In the genomic region with DNA sequence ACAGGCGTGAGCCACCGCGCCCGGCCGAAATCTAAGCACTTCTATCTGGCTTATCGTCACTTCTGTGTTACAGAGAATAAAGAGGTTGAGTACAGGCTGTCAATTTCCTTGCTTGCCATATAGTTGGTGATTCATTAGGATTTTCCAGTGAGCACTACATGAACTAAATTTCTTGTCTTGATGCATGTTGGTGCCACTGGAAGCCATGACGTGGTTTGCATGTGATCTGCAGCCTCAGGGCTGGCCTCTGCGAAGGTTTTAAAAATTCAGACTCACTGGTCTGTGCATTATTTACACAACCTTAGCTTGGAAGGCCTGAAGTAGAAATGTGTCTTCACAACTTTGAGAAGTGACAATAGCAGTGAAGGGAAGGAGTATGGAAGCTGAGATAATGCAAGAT, we compare ENCODE assay signal across 23 cellular contexts.
A peak's percentile ranks its signal among the peaks of the same experiment; 100 is the strongest.
DNase-seq lines count a peak whose midpoint lies in the region; ATAC-seq, FAIRE-seq and TF ChIP-seq lines count a peak whose summit lies in the region.
"Had no signal": no experiment of that assay in that cellular context is flagged by ENCODE, and none has a peak within 500 bp of the region (broad histone marks: within the 10 kb centered on the region; RNA-seq: fewer than 3 reads in every experiment).

No MANE protein-coding gene starts in this region.

- H3K27me3 ChIP-seq in smooth muscle cell (ENCODE audit: low read depth), result no peaks in the 10 kb centered on the region
- H3K27me3 ChIP-seq: esophagus squamous epithelium, stomach, transverse colon had no signal

- no peak overlapping the region for H3K9ac ChIP-seq in smooth muscle cell (ENCODE audit: low read depth)

- H3K9me3 ChIP-seq in smooth muscle cell (replicated peaks; ENCODE audit: low read depth), result no peaks in the 10 kb centered on the region
- H3K9me3 ChIP-seq: esophagus squamous epithelium, stomach, transverse colon had no signal

- no peak for FAIRE-seq in RCC 7860 (lab: Jason Lieb, UNC)
- FAIRE-seq: A204.1 had no signal

- peaks cover 6% of the 10 kb centered on the region for H3F3A ChIP-seq in smooth muscle cell (ENCODE audit: low read depth)

- peaks cover 39% of the 10 kb centered on the region for H3K4me1 Mint-ChIP-seq in activated naive CD4-positive, alpha-beta T cell treated with anti-CD3 and anti-CD28 coated beads, Interleukin-2, amount 10 ng/mL, durations not matched to agents 7 days and 5 days
- peaks cover 34% of the 10 kb centered on the region for H3K4me1 Mint-ChIP-seq in dendritic cell treated with granulocyte-macrophage colony-stimulating factor and Interleukin-4, amounts not matched to agents 40 ng/mL and 50 ng/mL, for 4 days (ENCODE audit: low read depth)

- peaks cover 3% of the 10 kb centered on the region for H3K9me3 Mint-ChIP-seq in activated naive CD4-positive, alpha-beta T cell treated with anti-CD3 and anti-CD28 coated beads, Interleukin-2, amount 10 ng/mL, durations not matched to agents 7 days and 5 days
- no peaks in the 10 kb centered on the region for H3K9me3 Mint-ChIP-seq in dendritic cell treated with granulocyte-macrophage colony-stimulating factor and Interleukin-4, amounts not matched to agents 40 ng/mL and 50 ng/mL, for 4 days

- 94% methylated on average over 8 of the region's 8 CpGs for WGBS in smooth muscle cell (ENCODE audit: low lambda C conversion rate)

- CTCF ChIA-PET in activated naive CD4-positive, alpha-beta T cell treated with anti-CD3 and anti-CD28 coated beads, Interleukin-2, amount 10 ng/mL, durations not matched to agents 7 days and 5 days (lab: Charles Lee), result interaction anchor here (1.4 kb wide), 1 partner anchor 270 kb away, joined by 3 read pairs; no protein-coding TSS in a partner anchor

- no peak for DNase-seq in activated naive CD4-positive, alpha-beta T cell treated with anti-CD3 and anti-CD28 coated beads, Interleukin-2, amount 10 ng/mL, durations not matched to agents 7 days and 5 days
- no peak for DNase-seq in activated naive CD4-positive, alpha-beta T cell treated with anti-CD3 and anti-CD28 coated beads, Interleukin-2, amount 50 U/mL, for 16 hours
- peak; percentile 30 for DNase-seq in RCC 7860 (ENCODE audit: low spot score)
- no peak for DNase-seq in smooth muscle cell (lab: John Stamatoyannopoulos, UW; ENCODE audit: unreplicated experiment)
- no peak for DNase-seq in stimulated activated CD4-positive, alpha-beta T cell treated with anti-CD3 and anti-CD28 coated beads, Interleukin-2, amount 100 ng/mL, for 24 hours
- no peak for DNase-seq in dermis blood vessel endothelial cell
- DNase-seq: activated CD8-positive, alpha-beta T cell treated with anti-CD3 and anti-CD28 coated beads, Interleukin-2, amount 10 ng/mL, durations not matched to agents 7 days and 5 days; activated T-cell treated with anti-CD3 and anti-CD28 coated beads, Interleukin-2, amount 50 U/mL, for 4 hours; effector memory CD4-positive, alpha-beta T cell; esophagus squamous epithelium; NCI-H1105; NCI-H2081; NCI-H446; stimulated activated CD4-positive, alpha-beta T cell treated with anti-CD3 and anti-CD28 coated beads, Interleukin-4, amount 100 ng/mL, for 24 hours; stomach; T1000; transverse colon had no signal

- no peaks in the 10 kb centered on the region for H3K79me2 ChIP-seq in smooth muscle cell (ENCODE audit: low read depth)

- H2AFZ ChIP-seq in smooth muscle cell (ENCODE audit: low read depth), result no peak overlapping the region

- H3K27ac Mint-ChIP-seq in activated naive CD4-positive, alpha-beta T cell treated with anti-CD3 and anti-CD28 coated beads, Interleukin-2, amount 10 ng/mL, durations not matched to agents 7 days and 5 days, result peak overlapping the region; percentile 69
- H3K27ac Mint-ChIP-seq in dendritic cell treated with granulocyte-macrophage colony-stimulating factor and Interleukin-4, amounts not matched to agents 40 ng/mL and 50 ng/mL, for 4 days, result peak overlapping the region; percentile 10
- H3K27ac Mint-ChIP-seq: activated naive CD4-positive, alpha-beta T cell treated with anti-CD3 and anti-CD28 coated beads, Interleukin-2, amount 50 U/mL, for 72 hours had no signal

- no peaks in the 10 kb centered on the region for H4K20me1 ChIP-seq in smooth muscle cell (ENCODE audit: low read depth)

- H3K4me3 ChIP-seq in smooth muscle cell, result no peak overlapping the region
- H3K4me3 ChIP-seq: esophagus squamous epithelium, SK-N-MC, stomach, transverse colon had no signal

- intact Hi-C loops in dendritic cell treated with granulocyte-macrophage colony-stimulating factor and Interleukin-4, amounts not matched to agents 40 ng/mL and 50 ng/mL, for 4 days (cut with micrococcal nuclease), result loop anchor here (2.0 to 10.0 kb wide), 2 partner anchors 36 to 60 kb away; no protein-coding TSS in a partner anchor

- no peaks in the 10 kb centered on the region for H3K27me3 Mint-ChIP-seq in activated naive CD4-positive, alpha-beta T cell treated with anti-CD3 and anti-CD28 coated beads, Interleukin-2, amount 10 ng/mL, durations not matched to agents 7 days and 5 days
- peaks cover 11% of the 10 kb centered on the region for H3K27me3 Mint-ChIP-seq in dendritic cell treated with granulocyte-macrophage colony-stimulating factor and Interleukin-4, amounts not matched to agents 40 ng/mL and 50 ng/mL, for 4 days

- H3K36me3 ChIP-seq in smooth muscle cell (ENCODE audit: low read depth), result no peaks in the 10 kb centered on the region
- H3K36me3 ChIP-seq: esophagus squamous epithelium, stomach, transverse colon had no signal

- H3K4me2 ChIP-seq in smooth muscle cell, result no peak overlapping the region

- H3K4me1 ChIP-seq in smooth muscle cell (ENCODE audit: low read depth), result peaks cover 8% of the 10 kb centered on the region

- no peak overlapping the region for H3K4me3 Mint-ChIP-seq in activated naive CD4-positive, alpha-beta T cell treated with anti-CD3 and anti-CD28 coated beads, Interleukin-2, amount 10 ng/mL, durations not matched to agents 7 days and 5 days
- H3K4me3 Mint-ChIP-seq in dendritic cell treated with granulocyte-macrophage colony-stimulating factor and Interleukin-4, amounts not matched to agents 40 ng/mL and 50 ng/mL, for 4 days, result no peak overlapping the region
- H3K4me3 Mint-ChIP-seq: activated CD8-positive, alpha-beta T cell treated with anti-CD3 and anti-CD28 coated beads, Interleukin-2, amount 10 ng/mL, durations not matched to agents 7 days and 5 days; activated T-cell treated with anti-CD3 and anti-CD28 coated beads, Interleukin-2, amount 50 U/mL, for 4 hours had no signal

- no peak for TF ChIP-seq CTCF in smooth muscle cell (IDR thresholded peaks at IDR 0.05; ENCODE audit: borderline replicate concordance, insufficient read depth, poor library complexity, severe bottlenecking)

- ATAC-seq in GM21529 (IDR thresholded peaks at IDR 0.05; ENCODE audit: unreplicated experiment), result no peak
- ATAC-seq: activated CD8-positive, alpha-beta T cell treated with anti-CD3 and anti-CD28 coated beads, Interleukin-2, amount 10 ng/mL, durations not matched to agents 7 days and 5 days; activated naive CD4-positive, alpha-beta T cell treated with anti-CD3 and anti-CD28 coated beads, Interleukin-2, amount 50 U/mL, for 72 hours; activated T-cell treated with anti-CD3 and anti-CD28 coated beads, Interleukin-2, amount 50 U/mL, for 4 hours; Panc1 had no signal

- H3K36me3 Mint-ChIP-seq in activated naive CD4-positive, alpha-beta T cell treated with anti-CD3 and anti-CD28 coated beads, Interleukin-2, amount 10 ng/mL, durations not matched to agents 7 days and 5 days, result peaks cover 6% of the 10 kb centered on the region
- H3K36me3 Mint-ChIP-seq in dendritic cell treated with granulocyte-macrophage colony-stimulating factor and Interleukin-4, amounts not matched to agents 40 ng/mL and 50 ng/mL, for 4 days (ENCODE audit: low read depth), result no peaks in the 10 kb centered on the region

- peak overlapping the region; percentile 97 for H3K27ac ChIP-seq in smooth muscle cell (ENCODE audit: low read depth)
- H3K27ac ChIP-seq: esophagus squamous epithelium, SK-N-MC, stomach, transverse colon had no signal
